ENCODE assay signal across 14 cellular contexts in genomic region chr1:100615686-100616085, GRCh38.
DNase-seq lines count a peak whose midpoint lies in the region; ATAC-seq and TF ChIP-seq lines count a peak whose summit lies in the region.
"Had no signal": no experiment of that assay in that cellular context is flagged by ENCODE, and none has a peak within 500 bp of the region (broad histone marks: within the 10 kb centered on the region; RNA-seq: fewer than 3 reads in every experiment).

No MANE protein-coding gene starts in this region.

- H3K27ac ChIP-seq in IMR-90 (ENCODE audit: insufficient read depth, low read length) (no peak overlapping the region), parathyroid adenoma (no peak overlapping the region), gastrocnemius medialis (no peak overlapping the region)

- H4K5ac ChIP-seq in IMR-90 (ENCODE audit: low read depth, low read length), result no peak overlapping the region; the same call in 1 of the 2 replicates

- no TSS peak for BruUV-seq in IMR-90 (replicated peaks; lab: Mats Ljungman, UMichigan)

- H3K18ac ChIP-seq in IMR-90 (ENCODE audit: low read depth, low read length), result peak overlapping the region; percentile 35; the same call in 1 of the 2 replicates

- POLR2A ChIA-PET in IMR-90 (lab: Charles Lee; ENCODE audit: unreplicated experiment), result no interaction called here

- H3K14ac ChIP-seq in IMR-90 (replicated peaks; ENCODE audit: low read depth, low read length), result no peak overlapping the region

- H4K8ac ChIP-seq in IMR-90 (ENCODE audit: low read depth in 2 of 2, low read length in 2 of 2), result no peak overlapping the region

- intact Hi-C loops in IMR-90 (cut with micrococcal nuclease), result no loop called here
- intact Hi-C loops in head of caudate nucleus (cut with DNase I), result no loop called here
- intact Hi-C loops in gastrocnemius medialis (cut with DNase I; ENCODE audit: low total_unique reads), result no loop called here

- H3K4ac ChIP-seq in IMR-90 (ENCODE audit: low read depth, low read length), result peak overlapping the region; percentile 9; the same call in 1 of the 2 replicates

- peak overlapping the region; percentile 56 for H2AK5ac ChIP-seq in IMR-90 (ENCODE audit: low read depth, low read length)

- H3K23ac ChIP-seq in IMR-90 (ENCODE audit: low read depth, low read length), result no peak overlapping the region

- H3K9ac ChIP-seq in IMR-90 (ENCODE audit: low read depth, low read length) (no peak overlapping the region), parathyroid adenoma (no peak overlapping the region)

- in situ Hi-C loops in IMR-90 (cut with MboI; ENCODE audit: low sequenced_read_pairs), result no loop called here
- in situ Hi-C loops in gastrocnemius medialis (cut with MboI; ENCODE audit: low sequenced_read_pairs in 4 of 4), result loop anchor here in 1 of 4 donors (25.0 kb wide), 1 partner anchor 247 kb away; no protein-coding TSS in a partner anchor

- no peak overlapping the region for H2BK5ac ChIP-seq in IMR-90 (ENCODE audit: low read depth, low read length, poor library complexity, severe bottlenecking)

- 0 out of 2 replicates have a peak, but pooled peaks cover 2% of the 10 kb centered on the region for H3K9me1 ChIP-seq in IMR-90 (ENCODE audit: insufficient read depth, low read length)

- H2BK20ac ChIP-seq in IMR-90 (ENCODE audit: low read depth, low read length), result peak overlapping the region; percentile 1; the same call in 1 of the 2 replicates

- H3K36me3 ChIP-seq in IMR-90 (ENCODE audit: control insufficient read depth, insufficient read depth, low read length) (no peaks in the 10 kb centered on the region), parathyroid adenoma (ENCODE audit: control insufficient read depth, insufficient read depth, low read length) (no peaks in the 10 kb centered on the region), gastrocnemius medialis (no peaks in the 10 kb centered on the region)

- TF ChIP-seq POLR2A in IMR-90 (IDR thresholded peaks at IDR 0.05; ENCODE audit: low read depth, low read length) (no peak), gastrocnemius medialis (IDR thresholded peaks at IDR 0.05) (no peak)

- DNase-seq in Ammon's horn (ENCODE audit: low spot score) (peak; percentile 29), IMR-90 (no peak), head of caudate nucleus (peak in 28 of 42 donors; percentile 1 to 72 (median 25)), gastrocnemius medialis (no peak), NCI-H748 treated with DMSO at 0.1 percent for 48 hours (lab: John Stamatoyannopoulos, UW) (no peak)
- DNase-seq: CD8-positive, alpha-beta T cell; COR-L47; DMS153; DMS79 treated with DMSO at 0.1 percent for 48 hours; GDM1; HCEC 1CT; HFFc6 had no signal

- dilution Hi-C loops in IMR-90 (cut with HindIII; ENCODE audit: low sequenced_read_pairs, unreplicated experiment), result no loop called here

- 100% methylated on average over 3 of the region's 4 CpGs; no CpG with 5 or more reads in 1 of the 2 experiments for WGBS in IMR-90 (ENCODE audit: extremely low coverage in 2 of 2, insufficient read length in 1 of 2), 2 experiments

- CTCF ChIA-PET in IMR-90 (lab: Yijun Ruan, JAX), result no interaction called here

- no peaks in the 10 kb centered on the region for H3K79me2 ChIP-seq in parathyroid adenoma

- H3K4me1 ChIP-seq in IMR-90 (ENCODE audit: control insufficient read depth, insufficient read depth, low read length), result peaks cover 7% of the 10 kb centered on the region
- no peaks in the 10 kb centered on the region for H3K4me1 ChIP-seq in parathyroid adenoma
- no peaks in the 10 kb centered on the region for H3K4me1 ChIP-seq in gastrocnemius medialis

- no peak overlapping the region for H2BK15ac ChIP-seq in IMR-90 (ENCODE audit: low read depth, low read length)

- TF ChIP-seq CTCF in IMR-90 (conservative IDR thresholded peaks at IDR 0.05; ENCODE audit: low read depth, low read length) (no peak), parathyroid adenoma (IDR thresholded peaks at IDR 0.05) (no peak), gastrocnemius medialis (IDR thresholded peaks at IDR 0.05 in 4 of 5, conservative IDR thresholded peaks at IDR 0.05 in 1 of 5) (no peak)

- H3K4me2 ChIP-seq in IMR-90 (ENCODE audit: low read depth, low read length) (no peak overlapping the region), parathyroid adenoma (ENCODE audit: low read length) (no peak overlapping the region)

- H2AK9ac ChIP-seq in IMR-90 (replicated peaks; ENCODE audit: low read depth, low read length, poor library complexity), result no peak overlapping the region

- no peaks in the 10 kb centered on the region for H4K20me1 ChIP-seq in IMR-90 (ENCODE audit: insufficient read depth, low read length)

- H3K56ac ChIP-seq in IMR-90 (ENCODE audit: extremely low read depth, insufficient read depth, low read length), result no peak overlapping the region

- TF ChIP-seq RAD21 in IMR-90 (IDR thresholded peaks at IDR 0.05; ENCODE audit: low read length), result no peak

- H4K91ac ChIP-seq in IMR-90 (ENCODE audit: insufficient read depth, low read depth, low read length), result no peak overlapping the region

- H3K27me3 ChIP-seq in IMR-90 (ENCODE audit: control insufficient read depth, insufficient read depth, low read length) (no peaks in the 10 kb centered on the region), parathyroid adenoma (ENCODE audit: control insufficient read depth, insufficient read depth, low read length) (no peaks in the 10 kb centered on the region), gastrocnemius medialis (no peaks in the 10 kb centered on the region)

- H2AFZ ChIP-seq in IMR-90 (replicated peaks; ENCODE audit: low read length, poor library complexity) (no peak overlapping the region), parathyroid adenoma (peak overlapping the region; percentile 42)

- H2BK120ac ChIP-seq in IMR-90 (ENCODE audit: low read depth, low read length), result no peak overlapping the region

- H3K9me3 ChIP-seq in IMR-90 (ENCODE audit: control insufficient read depth, insufficient read depth, low read length) (no peaks in the 10 kb centered on the region), parathyroid adenoma (ENCODE audit: control insufficient read depth, low read length) (no peaks in the 10 kb centered on the region), gastrocnemius medialis (no peaks in the 10 kb centered on the region)

- H3K79me1 ChIP-seq in IMR-90 (ENCODE audit: low read depth in 1 of 2, low read length in 2 of 2), result no peaks in the 10 kb centered on the region

- H3K4me3 ChIP-seq in IMR-90 (ENCODE audit: insufficient read depth, low read depth, low read length), result no peak overlapping the region
- no peak overlapping the region for H3K4me3 ChIP-seq in parathyroid adenoma (ENCODE audit: low read depth, low read length)
- H3K4me3 ChIP-seq in gastrocnemius medialis, result no peak overlapping the region

- ATAC-seq in IMR-90 (ENCODE audit: low read depth) (no peak), gastrocnemius medialis (no peak), HG03520 (IDR thresholded peaks at IDR 0.05; ENCODE audit: unreplicated experiment) (no peak)
- ATAC-seq: CD8-positive, alpha-beta T cell had no signal

TF ChIP-seq in IMR-90, 13 proteins besides CTCF, POLR2A, EP300 and RAD21:
- TF ChIP-seq NFE2L2 (IDR thresholded peaks at IDR 0.05; ENCODE audit: low read depth, low read length) (no peak), RCOR1 (IDR thresholded peaks at IDR 0.05; ENCODE audit: insufficient replicate concordance, low read length) (no peak), MAZ (IDR thresholded peaks at IDR 0.05; ENCODE audit: borderline replicate concordance, low read depth, low read length) (no peak), USF2 (IDR thresholded peaks at IDR 0.05; ENCODE audit: low read depth, low read length) (no peak), MAFK (IDR thresholded peaks at IDR 0.05; ENCODE audit: low read depth, low read length) (no peak), BHLHE40 (IDR thresholded peaks at IDR 0.05; ENCODE audit: low read depth, low read length) (no peak), SMC3 (IDR thresholded peaks at IDR 0.05; ENCODE audit: low read depth, low read length) (no peak), RFX5 (IDR thresholded peaks at IDR 0.05; ENCODE audit: low read depth, low read length) (no peak)

Comparison
In these comparisons a context has a peak if more than half of its experiments do, and no peak if none do; other contexts are left out.
1. DNase-seq: peak in Ammon's horn (single experiment) and head of caudate nucleus (28 of 42); none in IMR-90 (single experiment), gastrocnemius medialis (0 of 2) and NCI-H748 treated with DMSO at 0.1 percent for 48 hours (single experiment).